Comparison of ENCODE assay signal across 27 cellular contexts in genomic region chr10:121417298-121417697, GRCh38.
"Had no signal": no experiment of that assay in that cellular context is flagged by ENCODE, and none has a peak within 500 bp of the region (broad histone marks: within the 10 kb centered on the region; RNA-seq: fewer than 3 reads in every experiment).

No MANE protein-coding gene starts in this region.

- H3K27ac ChIP-seq: ascending aorta, VCaP had no signal

- H3K36me3 ChIP-seq: ascending aorta had no signal

- H3K4me1 ChIP-seq: ascending aorta had no signal

- DNase-seq: activated B cell treated with CpG ODN at 0.5 μM for 24 hours; activated CD4-positive, alpha-beta memory T cell treated with anti-CD3 and anti-CD28 coated beads, Interleukin-2, amount 10 ng/mL, durations not matched to agents 7 days and 5 days; activated CD4-positive, alpha-beta T cell treated with anti-CD3 and anti-CD28 coated beads for 48 hours; activated CD4-positive, alpha-beta T cell treated with anti-CD3 and anti-CD28 coated beads, Interleukin-2, amount 10 ng/mL, durations not matched to agents 7 days and 5 days; activated CD4-positive, alpha-beta T cell treated with anti-CD3 and anti-CD28 coated beads, Interleukin-2, amount 50 U/mL, for 48 hours; activated CD4-positive, CD25-positive, alpha-beta regulatory T cell treated with anti-CD3 and anti-CD28 coated beads, Interleukin-2, amount 50 U/mL, for 72 hours; activated CD8-positive, alpha-beta memory T cell treated with anti-CD3 and anti-CD28 coated beads for 24 hours; activated CD8-positive, alpha-beta memory T cell treated with anti-CD3 and anti-CD28 coated beads, Interleukin-2, amount 10 ng/mL, durations not matched to agents 7 days and 5 days; activated CD8-positive, alpha-beta memory T cell treated with anti-CD3 and anti-CD28 coated beads, Interleukin-2, amount 50 U/mL, for 48 hours; activated CD8-positive, alpha-beta T cell treated with anti-CD3 and anti-CD28 coated beads, Interleukin-2, amount 10 ng/mL, durations not matched to agents 7 days and 5 days; activated effector memory CD4-positive, alpha-beta T cell treated with Interleukin-2 at 50 U/mL for 16 hours; activated gamma-delta T cell; activated naive CD4-positive, alpha-beta T cell treated with anti-CD3 and anti-CD28 coated beads, Interleukin-2, amount 10 ng/mL, durations not matched to agents 7 days and 5 days; activated naive CD4-positive, alpha-beta T cell treated with Interleukin-2 at 50 U/mL for 16 hours; activated naive CD8-positive, alpha-beta T cell treated with anti-CD3 and anti-CD28 coated beads, Interleukin-2, amount 10 ng/mL, durations not matched to agents 7 days and 5 days; activated naive CD8-positive, alpha-beta T cell treated with anti-CD3 and anti-CD28 coated beads, Interleukin-2, amount 50 U/mL, for 24 hours; activated T-cell treated with anti-CD3 and anti-CD28 coated beads, Interleukin-2, amount 50 U/mL, for 24 hours; activated T-cell treated with anti-CD3 and anti-CD28 coated beads, Interleukin-2, amount 50 U/mL, for 48 hours; amygdala; anterior cingulate cortex; caudate nucleus; SW 1271; T-helper 1 cell; T-helper 2 cell; T-helper 9 cell had no signal

- H3K4me3 ChIP-seq: ascending aorta had no signal

- H3K9me3 ChIP-seq: ascending aorta had no signal

- ATAC-seq: activated CD8-positive, alpha-beta memory T cell treated with anti-CD3 and anti-CD28 coated beads, Interleukin-2, amount 10 ng/mL, durations not matched to agents 7 days and 5 days; activated CD8-positive, alpha-beta T cell treated with anti-CD3 and anti-CD28 coated beads, Interleukin-2, amount 10 ng/mL, durations not matched to agents 7 days and 5 days; activated naive CD8-positive, alpha-beta T cell treated with anti-CD3 and anti-CD28 coated beads, Interleukin-2, amount 50 U/mL, for 24 hours had no signal

- H3K27me3 ChIP-seq: ascending aorta had no signal
